1 cellular context compared by ENCODE assay signal in genomic region chr20:38726849-38727601, GRCh38.
A peak's percentile ranks its signal among the peaks of the same experiment; 100 is the strongest.
TF ChIP-seq lines count a peak whose summit lies in the region.

No MANE protein-coding gene starts in this region.

TF ChIP-seq in HepG2, 621 proteins besides CTCF, POLR2A, EP300 and RAD21 (continues in another document):
- TF ChIP-seq MEF2D (CRISPR knock-in tag; IDR thresholded peaks at IDR 0.05) (no peak), ZNF569 (CRISPR knock-in tag; IDR thresholded peaks at IDR 0.05; ENCODE audit: borderline replicate concordance) (no peak), TFE3 (CRISPR knock-in tag; IDR thresholded peaks at IDR 0.05) (no peak), ZBTB25 (CRISPR knock-in tag; IDR thresholded peaks at IDR 0.05) (no peak), MED1 (CRISPR knock-in tag; IDR thresholded peaks at IDR 0.05) (no peak), ZNF746 (CRISPR knock-in tag; IDR thresholded peaks at IDR 0.05) (no peak), PHF8 (CRISPR knock-in tag; IDR thresholded peaks at IDR 0.05) (no peak; the same call in 1 of the 2 replicates), FOXM1 (CRISPR knock-in tag; IDR thresholded peaks at IDR 0.05) (no peak), ZNF30 (CRISPR knock-in tag; IDR thresholded peaks at IDR 0.05) (no peak), GRHL1 (CRISPR knock-in tag; conservative IDR thresholded peaks at IDR 0.05) (no peak), FOXO4 (CRISPR knock-in tag; conservative IDR thresholded peaks at IDR 0.05) (no peak), CSRNP2 (CRISPR knock-in tag; conservative IDR thresholded peaks at IDR 0.05; ENCODE audit: low read depth) (no peak), IRF2 (CRISPR knock-in tag; IDR thresholded peaks at IDR 0.05) (no peak), THAP11 (CRISPR knock-in tag; IDR thresholded peaks at IDR 0.05) (no peak), MLXIP (CRISPR knock-in tag; IDR thresholded peaks at IDR 0.05; ENCODE audit: borderline replicate concordance) (no peak), ZFP1 (CRISPR knock-in tag; IDR thresholded peaks at IDR 0.05) (no peak), SOX5 (CRISPR knock-in tag; IDR thresholded peaks at IDR 0.05; ENCODE audit: borderline replicate concordance) (no peak), TRIM22 (IDR thresholded peaks at IDR 0.05) (no peak), ZNF180 (CRISPR knock-in tag; IDR thresholded peaks at IDR 0.05; ENCODE audit: borderline replicate concordance, low read depth) (no peak), ZNF224 (CRISPR knock-in tag; IDR thresholded peaks at IDR 0.05) (no peak), HNRNPL (IDR thresholded peaks at IDR 0.05; ENCODE audit: low read depth, low read length) (no peak), ZNF230 (CRISPR knock-in tag; IDR thresholded peaks at IDR 0.05) (no peak), ZBTB34 (CRISPR knock-in tag; IDR thresholded peaks at IDR 0.05) (no peak), CREBL2 (CRISPR knock-in tag; IDR thresholded peaks at IDR 0.05; ENCODE audit: borderline replicate concordance) (no peak), ZBTB43 (CRISPR knock-in tag; conservative IDR thresholded peaks at IDR 0.05) (no peak), ZNF652 (CRISPR knock-in tag; IDR thresholded peaks at IDR 0.05; ENCODE audit: borderline replicate concordance, low read depth) (no peak), ZBTB33 (CRISPR knock-in tag; IDR thresholded peaks at IDR 0.05) (peak; percentile 79), RAD51 (IDR thresholded peaks at IDR 0.05; ENCODE audit: borderline replicate concordance) (no peak), SP5 (CRISPR knock-in tag; IDR thresholded peaks at IDR 0.05; ENCODE audit: borderline replicate concordance, low read depth) (0 out of 2 replicates have a peak, but pooled peaks have one; percentile 45), MIXL1 (CRISPR knock-in tag; IDR thresholded peaks at IDR 0.05) (no peak), PITX1 (CRISPR knock-in tag; IDR thresholded peaks at IDR 0.05) (no peak), PRDM15 (CRISPR knock-in tag; IDR thresholded peaks at IDR 0.05) (0 out of 2 replicates have a peak, but pooled peaks have one; percentile 2), ZNF598 (CRISPR knock-in tag; IDR thresholded peaks at IDR 0.05; ENCODE audit: borderline replicate concordance) (no peak), REPIN1 (CRISPR knock-in tag; IDR thresholded peaks at IDR 0.05; ENCODE audit: borderline replicate concordance, low read depth) (no peak), ZSCAN29 (CRISPR knock-in tag; conservative IDR thresholded peaks at IDR 0.05) (no peak), FIP1L1 (IDR thresholded peaks at IDR 0.05; ENCODE audit: borderline replicate concordance, insufficient read depth, low read depth, low read length) (no peak)
